In genomic region chr9:106970976-106971457, GRCh38 we compare ENCODE assay signal across 19 cellular contexts.
DNase-seq lines count a peak whose midpoint lies in the region; TF ChIP-seq lines count a peak whose summit lies in the region.
"Had no signal": no experiment of that assay in that cellular context is flagged by ENCODE, and none has a peak within 500 bp of the region (broad histone marks: within the 10 kb centered on the region; RNA-seq: fewer than 3 reads in every experiment).

No MANE protein-coding gene starts in this region.

- H2BK15ac ChIP-seq in mesenchymal stem cell (ENCODE audit: low read depth, poor library complexity, severe bottlenecking), result no peak overlapping the region

- no peak overlapping the region for H3K4me3 Mint-ChIP-seq in activated T-helper 1 cell treated with anti-CD3 and anti-CD28 coated beads, Interleukin-12 subunit alpha, Interleukin-12 subunit beta, Interleukin-2, Interleukin-4 antibody, amounts not matched to agents 30 ng/mL and 10 ng/mL and 1 ng/mL, durations not matched to agents 14 hours and 24 hours and 36 hours

- H3K14ac ChIP-seq in mesenchymal stem cell (ENCODE audit: low read length in 2 of 2), result no peak overlapping the region

- H3K4me1 ChIP-seq in HUES64 (ENCODE audit: insufficient read depth, low read length) (peaks cover 56% of the 10 kb centered on the region), mesenchymal stem cell (ENCODE audit: control insufficient read depth, insufficient read depth, low read depth, low read length) (no peaks in the 10 kb centered on the region)

- H3K4me3 ChIP-seq in HUES64 (ENCODE audit: low read length) (no peak overlapping the region), brain microvascular endothelial cell (ENCODE audit: low read depth, low read length) (no peak overlapping the region), mesenchymal stem cell (ENCODE audit: insufficient read depth in 1 of 2, low read depth in 1 of 2, low read length in 2 of 2) (no peak overlapping the region), retinal pigment epithelial cell (ENCODE audit: low read length) (peak overlapping the region; percentile 5)
- H3K4me3 ChIP-seq: PC-9 had no signal

- H3K9me3 ChIP-seq in HUES64 (ENCODE audit: insufficient read depth, low read depth, low read length) (no peaks in the 10 kb centered on the region), mesenchymal stem cell (ENCODE audit: control insufficient read depth, low read length) (no peaks in the 10 kb centered on the region)

- intact Hi-C loops in activated T-helper 1 cell treated with anti-CD3 and anti-CD28 coated beads, Interleukin-12 subunit alpha, Interleukin-12 subunit beta, Interleukin-2, Interleukin-4 antibody, amounts not matched to agents 30 ng/mL and 10 ng/mL and 1 ng/mL, durations not matched to agents 14 hours and 24 hours and 36 hours (cut with micrococcal nuclease), result no loop called here

- TF ChIP-seq CTCF in brain microvascular endothelial cell (IDR thresholded peaks at IDR 0.05; ENCODE audit: low read depth, low read length, missing control alignments), result no peak
- TF ChIP-seq CTCF in retinal pigment epithelial cell (conservative IDR thresholded peaks at IDR 0.05; ENCODE audit: low read depth, low read length), result no peak

- no peaks in the 10 kb centered on the region for H3K4me1 Mint-ChIP-seq in activated T-helper 1 cell treated with anti-CD3 and anti-CD28 coated beads, Interleukin-12 subunit alpha, Interleukin-12 subunit beta, Interleukin-2, Interleukin-4 antibody, amounts not matched to agents 30 ng/mL and 10 ng/mL and 1 ng/mL, durations not matched to agents 14 hours and 24 hours and 36 hours (ENCODE audit: low read depth)

- H3K9me3 Mint-ChIP-seq in activated T-helper 1 cell treated with anti-CD3 and anti-CD28 coated beads, Interleukin-12 subunit alpha, Interleukin-12 subunit beta, Interleukin-2, Interleukin-4 antibody, amounts not matched to agents 30 ng/mL and 10 ng/mL and 1 ng/mL, durations not matched to agents 14 hours and 24 hours and 36 hours, result no peaks in the 10 kb centered on the region

- H3K9ac ChIP-seq in HUES64 (ENCODE audit: low read depth, low read length) (peak overlapping the region; percentile 49), mesenchymal stem cell (ENCODE audit: low read length) (no peak overlapping the region)

- no peak overlapping the region for H3K18ac ChIP-seq in mesenchymal stem cell (ENCODE audit: low read depth in 1 of 2, low read length in 2 of 2)

- no peak overlapping the region for H2BK12ac ChIP-seq in mesenchymal stem cell (ENCODE audit: low read length in 2 of 2)

- H3K27ac ChIP-seq in HUES64 (ENCODE audit: low read depth, low read length), result peak overlapping the region; percentile 60
- peak overlapping the region; percentile 55 for H3K27ac ChIP-seq in brain microvascular endothelial cell
- peak overlapping the region; percentile 39 for H3K27ac ChIP-seq in mesenchymal stem cell (ENCODE audit: low read length, poor library complexity, severe bottlenecking)
- H3K27ac ChIP-seq: C4-2B, HL-60, PC-9, RWPE1 had no signal

- H2BK5ac ChIP-seq in mesenchymal stem cell (ENCODE audit: low read depth, low read length, poor library complexity, severe bottlenecking), result no peak overlapping the region

- H3K36me3 ChIP-seq in HUES64 (ENCODE audit: insufficient read depth, low read length) (peaks cover 79% of the 10 kb centered on the region), brain microvascular endothelial cell (replicated peaks) (peaks cover 29% of the 10 kb centered on the region), mesenchymal stem cell (ENCODE audit: control insufficient read depth in 1 of 2, insufficient read depth in 2 of 2, low read depth in 1 of 2, low read length in 2 of 2) (peaks cover 21 to 43% of the 10 kb centered on the region in 2 experiments)

- no peak overlapping the region for H3K27ac Mint-ChIP-seq in activated T-helper 1 cell treated with anti-CD3 and anti-CD28 coated beads, Interleukin-12 subunit alpha, Interleukin-12 subunit beta, Interleukin-2, Interleukin-4 antibody, amounts not matched to agents 30 ng/mL and 10 ng/mL and 1 ng/mL, durations not matched to agents 14 hours and 24 hours and 36 hours

- H3K79me1 ChIP-seq in mesenchymal stem cell (replicated peaks; ENCODE audit: low read length, poor library complexity, severe bottlenecking), result peaks cover 24% of the 10 kb centered on the region

- H4K8ac ChIP-seq in mesenchymal stem cell (ENCODE audit: low read length), result no peak overlapping the region

- H2AFZ ChIP-seq in mesenchymal stem cell (ENCODE audit: low read depth, low read length), result no peak overlapping the region
- H2AFZ ChIP-seq: PC-9 had no signal

- no peaks in the 10 kb centered on the region for H3K27me3 ChIP-seq in HUES64 (ENCODE audit: insufficient read depth, low read length)
- no peaks in the 10 kb centered on the region for H3K27me3 ChIP-seq in brain microvascular endothelial cell (replicated peaks)
- no peaks in the 10 kb centered on the region for H3K27me3 ChIP-seq in mesenchymal stem cell (ENCODE audit: control insufficient read depth in 1 of 2, insufficient read depth in 1 of 2, low read length in 2 of 2)

- H3K36me3 Mint-ChIP-seq in activated T-helper 1 cell treated with anti-CD3 and anti-CD28 coated beads, Interleukin-12 subunit alpha, Interleukin-12 subunit beta, Interleukin-2, Interleukin-4 antibody, amounts not matched to agents 30 ng/mL and 10 ng/mL and 1 ng/mL, durations not matched to agents 14 hours and 24 hours and 36 hours (ENCODE audit: low read depth), result no peaks in the 10 kb centered on the region

- in situ Hi-C loops in brain microvascular endothelial cell (cut with HindIII; ENCODE audit: low pct_ligation_motif_present, low sequenced_read_pairs), result no loop called here

- no peak overlapping the region for H3K4ac ChIP-seq in mesenchymal stem cell (ENCODE audit: low read depth in 1 of 2, low read length in 2 of 2)

- H2AK5ac ChIP-seq in mesenchymal stem cell (ENCODE audit: low read length, severe bottlenecking), result no peak overlapping the region

- WGBS in HUES64, result 77% methylated on average over 4 of the region's 5 CpGs
- 93% methylated on average over 5 of the region's 5 CpGs for WGBS in mesenchymal stem cell

- no peak overlapping the region for H3K23ac ChIP-seq in mesenchymal stem cell (ENCODE audit: low read length in 2 of 2)

- H2BK120ac ChIP-seq in mesenchymal stem cell (ENCODE audit: low read depth, low read length), result no peak overlapping the region

- DNase-seq in brain microvascular endothelial cell (no peak), mesenchymal stem cell (no peak), retinal pigment epithelial cell (ENCODE audit: low read depth) (no peak), SIG-M5 (lab: John Stamatoyannopoulos, UW) (no peak), activated gamma-delta T cell (lab: John Stamatoyannopoulos, UW) (no peak)
- DNase-seq in activated T-helper 1 cell treated with anti-CD3 and anti-CD28 coated beads, Interleukin-12 subunit alpha, Interleukin-12 subunit beta, Interleukin-2, Interleukin-4 antibody, amounts not matched to agents 30 ng/mL and 10 ng/mL and 1 ng/mL, durations not matched to agents 14 hours and 24 hours and 36 hours (ENCODE audit: low spot score), result no peak
- DNase-seq: AML-193, DMS79 treated with DMSO at 0.1 percent for 48 hours, HCEC 1CT, KBM-7, NCI-H1694 treated with DMSO at 0.1 percent for 48 hours, NCI-H2107, NCI-H226, NCI-H524, PC-9 had no signal

- H4K91ac ChIP-seq in mesenchymal stem cell (ENCODE audit: low read length), result no peak overlapping the region

- H3K27me3 Mint-ChIP-seq in activated T-helper 1 cell treated with anti-CD3 and anti-CD28 coated beads, Interleukin-12 subunit alpha, Interleukin-12 subunit beta, Interleukin-2, Interleukin-4 antibody, amounts not matched to agents 30 ng/mL and 10 ng/mL and 1 ng/mL, durations not matched to agents 14 hours and 24 hours and 36 hours (ENCODE audit: insufficient read depth), result no peaks in the 10 kb centered on the region

- no peak overlapping the region for H3K4me2 ChIP-seq in mesenchymal stem cell (ENCODE audit: low read length, poor library complexity, severe bottlenecking)
- H3K4me2 ChIP-seq: PC-9 had no signal
